Comparison of ENCODE assay signal across 8 cellular contexts in genomic region chr17:82229686-82230626, GRCh38. TPM values are rescaled to one million over a fixed set of nuclear protein-coding genes. Genes with fewer than 3 reads are reported as not detected.
DNase-seq lines count a peak whose midpoint lies in the region; ATAC-seq and TF ChIP-seq lines count a peak whose summit lies in the region.

No MANE protein-coding gene starts in this region.

- in situ Hi-C loops in Caki2 (cut with HindIII; ENCODE audit: low pct_unique_long_range_greater_than_20kb, low sequenced_read_pairs): no loop called here

- DNase-seq in Caki2 (ENCODE audit: low read depth) (peak; percentile 73), Peyer's patch (no peak), esophagus muscularis mucosa (ENCODE audit: extremely low spot score) (no peak), prostate gland (ENCODE audit: low spot score) (no peak), cerebellum (ENCODE audit: low spot score) (no peak)

- intact Hi-C loops in esophagus muscularis mucosa (cut with DNase I): no loop called here
- intact Hi-C loops in prostate gland (cut with DNase I): loop anchor here (10.0 kb wide), 1 partner anchor 65 kb away; no protein-coding TSS in a partner anchor

- no peak for TF ChIP-seq EP300 in esophagus muscularis mucosa (IDR thresholded peaks at IDR 0.05)

- H3K36me3 ChIP-seq in Peyer's patch: no peaks in the 10 kb centered on the region
- H3K36me3 ChIP-seq in esophagus muscularis mucosa: no peaks in the 10 kb centered on the region
- H3K36me3 ChIP-seq in prostate gland: no peaks in the 10 kb centered on the region

- H3K4me1 ChIP-seq in Peyer's patch: peaks cover 0 to 56% (median 27%) of the 10 kb centered on the region in 4 donors
- H3K4me1 ChIP-seq in esophagus muscularis mucosa: peaks cover 45 to 69% (median 66%) of the 10 kb centered on the region in 4 donors
- H3K4me1 ChIP-seq in prostate gland (replicated peaks): peaks cover 14% of the 10 kb centered on the region

- peak overlapping the region; percentile 95 to 99 (median 96) for H3K27ac ChIP-seq in Peyer's patch
- H3K27ac ChIP-seq in esophagus muscularis mucosa (replicated peaks in 1 of 4): peak overlapping the region; percentile 89 to 93 (median 92)
- peak overlapping the region; percentile 80 to 88 for H3K27ac ChIP-seq in prostate gland

- H3K9me3 ChIP-seq in Peyer's patch: no peaks in the 10 kb centered on the region
- no peaks in the 10 kb centered on the region for H3K9me3 ChIP-seq in esophagus muscularis mucosa
- H3K9me3 ChIP-seq in prostate gland: no peaks in the 10 kb centered on the region

- H3K27me3 ChIP-seq in Peyer's patch (no peaks in the 10 kb centered on the region), esophagus muscularis mucosa (peaks cover 0 to 5% (median 0%) of the 10 kb centered on the region in 4 donors), prostate gland (replicated peaks; ENCODE audit: insufficient read depth) (no peaks in the 10 kb centered on the region)

- ATAC-seq in GM21576 (IDR thresholded peaks at IDR 0.05; ENCODE audit: unreplicated experiment) (no peak), HG02840 (IDR thresholded peaks at IDR 0.05; ENCODE audit: low FRiP score, unreplicated experiment) (no peak), HG02610 (IDR thresholded peaks at IDR 0.05; ENCODE audit: unreplicated experiment) (no peak)

- TF ChIP-seq CTCF in Peyer's patch (IDR thresholded peaks at IDR 0.05) (no peak), esophagus muscularis mucosa (IDR thresholded peaks at IDR 0.05) (no peak), prostate gland (IDR thresholded peaks at IDR 0.05) (no peak)

- H3K4me3 ChIP-seq in Peyer's patch (peak overlapping the region; percentile 73 to 89 (median 76)), esophagus muscularis mucosa (peak overlapping the region; percentile 63 to 76 (median 74)), prostate gland (peak overlapping the region; percentile 37 to 39)

- TF ChIP-seq POLR2A in Peyer's patch (IDR thresholded peaks at IDR 0.05) (no peak), esophagus muscularis mucosa (IDR thresholded peaks at IDR 0.05; ENCODE audit: low read depth) (no peak), prostate gland (IDR thresholded peaks at IDR 0.05) (no peak)

- 41% methylated on average over 12 of the region's 30 CpGs for WGBS in esophagus muscularis mucosa
- WGBS in prostate gland: 53% methylated on average over 21 of the region's 30 CpGs

RNA-seq across cellular contexts. Expression of gene SLC16A3, which starts 1.1 kb away (rescaled TPM):
- total RNA-seq in Caki2 (2014; rRNA removed; shearing (Covaris generic); ENCODE audit: low replicate concordance): 589 and 677 TPM in 2 replicates
- total RNA-seq in Peyer's patch (10 to 100 TPM; 18.9 to 55.0 (median 35.3) TPM), esophagus muscularis mucosa (10 to 100 TPM; 17.0 to 28.8 (median 23.4) TPM), prostate gland (10 to 100 TPM in 1 of 2 donors, 1 to 10 TPM in 1; 5.0 to 69.2 TPM), cerebellum (3.7 TPM)

RNA-seq across cellular contexts. Expression of gene CCDC57, which starts 17.3 kb away (rescaled TPM):
- 8.4 and 10.8 TPM in 2 replicates for total RNA-seq in Caki2 (2014; rRNA removed; shearing (Covaris generic); ENCODE audit: low replicate concordance)
- 100 to 1,000 TPM in 2 of 4 donors, 10 to 100 TPM in 2; 28.2 to 144 (median 79.8) TPM for total RNA-seq in Peyer's patch
- total RNA-seq in esophagus muscularis mucosa: 10 to 100 TPM in 3 of 4 donors, 1 to 10 TPM in 1; 8.4 to 21.6 (median 16.4) TPM
- 10 to 100 TPM; 57.6 to 62.8 TPM for total RNA-seq in prostate gland
- 39.6 TPM for total RNA-seq in cerebellum

RNA-seq across cellular contexts. Expression of gene CSNK1D, which starts 43.5 kb away (rescaled TPM):
- 73.2 and 80.4 TPM in 2 replicates for total RNA-seq in Caki2 (2014; rRNA removed; shearing (Covaris generic); ENCODE audit: low replicate concordance)
- total RNA-seq in Peyer's patch (100 to 1,000 TPM; 148 to 232 (median 215) TPM), esophagus muscularis mucosa (10 to 100 TPM; 47.2 to 65.5 (median 61.0) TPM), prostate gland (100 to 1,000 TPM in 1 of 2 donors, 10 to 100 TPM in 1; 80.3 to 155 TPM), cerebellum (45.1 TPM)
